ENCODE assay signal across 8 cellular contexts in genomic region chr3:143847787-143848631, GRCh38. TPM values are rescaled to one million over a fixed set of nuclear protein-coding genes. Genes with fewer than 3 reads are reported as not detected.
DNase-seq lines count a peak whose midpoint lies in the region; ATAC-seq and TF ChIP-seq lines count a peak whose summit lies in the region.

Gene SLC9A9, minus strand, starts transcription at chr3:143848468. Its CDS starts 146 bp downstream, at chr3:143848322.

- H3K4me3 Mint-ChIP-seq in WTC11, result peak within 1 kb of the TSS; percentile 65
- peak within 1 kb of the TSS; percentile 94 for H3K4me3 Mint-ChIP-seq in stimulated activated naive CD8-positive, alpha-beta T cell treated with anti-CD3 and anti-CD28 coated beads, Interleukin-15, Interleukin-2, amounts not matched to agents 100 ng/mL and 50 ng/mL, for 24 hours

- no peaks in the 10 kb centered on the region for H3K9me3 ChIP-seq in effector memory CD4-positive, alpha-beta T cell (ENCODE audit: control insufficient read depth, low read length)
- H3K9me3 ChIP-seq in lower lobe of right lung, result no peaks in the 10 kb centered on the region

- peak within 1 kb of the TSS; percentile 78 for H3K27ac Mint-ChIP-seq in WTC11
- peak within 1 kb of the TSS; percentile 77 for H3K27ac Mint-ChIP-seq in stimulated activated naive CD8-positive, alpha-beta T cell treated with anti-CD3 and anti-CD28 coated beads, Interleukin-15, Interleukin-2, amounts not matched to agents 100 ng/mL and 50 ng/mL, for 24 hours

- H3K36me3 ChIP-seq in effector memory CD4-positive, alpha-beta T cell (ENCODE audit: control insufficient read depth, insufficient read depth, low read length), result no peaks in the 10 kb centered on the region
- no peaks in the 10 kb centered on the region for H3K36me3 ChIP-seq in lower lobe of right lung

- H3K36me3 Mint-ChIP-seq in WTC11, result no peaks in the 10 kb centered on the region
- no peaks in the 10 kb centered on the region for H3K36me3 Mint-ChIP-seq in stimulated activated naive CD8-positive, alpha-beta T cell treated with anti-CD3 and anti-CD28 coated beads, Interleukin-15, Interleukin-2, amounts not matched to agents 100 ng/mL and 50 ng/mL, for 24 hours (ENCODE audit: low read depth)

- TF ChIP-seq CTCF in WTC11 (IDR thresholded peaks at IDR 0.05) (no peak), lower lobe of right lung (IDR thresholded peaks at IDR 0.05) (no peak)

- no peaks in the 10 kb centered on the region for H3K27me3 ChIP-seq in effector memory CD4-positive, alpha-beta T cell (replicated peaks; ENCODE audit: control insufficient read depth, insufficient read depth, low read length, poor library complexity, severe bottlenecking)
- no peaks in the 10 kb centered on the region for H3K27me3 ChIP-seq in lower lobe of right lung (ENCODE audit: low read depth)

- intact Hi-C loops in lower lobe of right lung (cut with DNase I), result no loop called here

- no peaks in the 10 kb centered on the region for H3K27me3 Mint-ChIP-seq in WTC11 (ENCODE audit: low read depth)
- H3K27me3 Mint-ChIP-seq in stimulated activated naive CD8-positive, alpha-beta T cell treated with anti-CD3 and anti-CD28 coated beads, Interleukin-15, Interleukin-2, amounts not matched to agents 100 ng/mL and 50 ng/mL, for 24 hours, result no peaks in the 10 kb centered on the region

- POLR2A ChIA-PET in WTC11 (lab: Charles Lee), result interaction anchor here (0.7 kb wide), 1 partner anchor 123 kb away, joined by 4 read pairs; the partner anchor contains the start of gene DIPK2A

- DNase-seq in stimulated activated CD4-positive, alpha-beta T cell treated with anti-CD3 and anti-CD28 coated beads, Interleukin-1b, Interleukin-23, amount 100 ng/mL, for 48 hours, result peak; percentile 30
- no peak for DNase-seq in stimulated activated CD4-positive, alpha-beta T cell treated with anti-CD3 and anti-CD28 coated beads, Interleukin-2, amount 100 ng/mL, for 48 hours
- DNase-seq in NCI-H146 (lab: John Stamatoyannopoulos, UW) (peak; percentile 65), WTC11 (ENCODE audit: low spot score) (peak; percentile 15), lower lobe of right lung (peak; percentile 41)
- peak; percentile 1 to 23 (median 12) for DNase-seq in effector memory CD4-positive, alpha-beta T cell

- peak; percentile 88 for ATAC-seq in HG02623 (IDR thresholded peaks at IDR 0.05; ENCODE audit: unreplicated experiment)
- peak; percentile 64 for ATAC-seq in WTC11
- ATAC-seq in lower lobe of right lung, result peak; percentile 80 to 89

- CTCF ChIA-PET in WTC11 (lab: Charles Lee), result interaction anchor here (1.3 kb wide), 1 partner anchor 37 kb away, joined by 3 read pairs; no protein-coding TSS in a partner anchor

- peaks cover 42% of the 10 kb centered on the region for H3K4me1 Mint-ChIP-seq in WTC11
- peaks cover 60% of the 10 kb centered on the region for H3K4me1 Mint-ChIP-seq in stimulated activated naive CD8-positive, alpha-beta T cell treated with anti-CD3 and anti-CD28 coated beads, Interleukin-15, Interleukin-2, amounts not matched to agents 100 ng/mL and 50 ng/mL, for 24 hours (ENCODE audit: low read depth)

- no peaks in the 10 kb centered on the region for H3K9me3 Mint-ChIP-seq in WTC11
- no peaks in the 10 kb centered on the region for H3K9me3 Mint-ChIP-seq in stimulated activated naive CD8-positive, alpha-beta T cell treated with anti-CD3 and anti-CD28 coated beads, Interleukin-15, Interleukin-2, amounts not matched to agents 100 ng/mL and 50 ng/mL, for 24 hours

- peak within 1 kb of the TSS; percentile 47 for H3K27ac ChIP-seq in effector memory CD4-positive, alpha-beta T cell (ENCODE audit: insufficient read depth, low read length, poor library complexity, severe bottlenecking)
- peak within 1 kb of the TSS; percentile 76 for H3K27ac ChIP-seq in lower lobe of right lung

- peaks cover 22% of the 10 kb centered on the region for H3K4me1 ChIP-seq in effector memory CD4-positive, alpha-beta T cell (ENCODE audit: control insufficient read depth, insufficient read depth, low read length, poor library complexity, severe bottlenecking)
- peaks cover 17% of the 10 kb centered on the region for H3K4me1 ChIP-seq in lower lobe of right lung

- H3K4me3 ChIP-seq in effector memory CD4-positive, alpha-beta T cell (ENCODE audit: insufficient read depth, low read depth, low read length, poor library complexity, severe bottlenecking), result peak within 1 kb of the TSS; percentile 75
- H3K4me3 ChIP-seq in lower lobe of right lung, result peak within 1 kb of the TSS; percentile 72

TF ChIP-seq in WTC11, 78 proteins besides CTCF, POLR2A, EP300 and RAD21 (continues in another document):
- TF ChIP-seq TCF7 (CRISPR knock-in tag; IDR thresholded peaks at IDR 0.05; ENCODE audit: low read depth) (no peak), ZNF425 (CRISPR knock-in tag; conservative IDR thresholded peaks at IDR 0.05) (no peak), SP1 (CRISPR knock-in tag; conservative IDR thresholded peaks at IDR 0.05) (no peak), MXD4 (CRISPR knock-in tag; IDR thresholded peaks at IDR 0.05; ENCODE audit: borderline replicate concordance) (no peak), USF2 (CRISPR knock-in tag; IDR thresholded peaks at IDR 0.05) (no peak)
- TF ChIP-seq, protein P1, sequence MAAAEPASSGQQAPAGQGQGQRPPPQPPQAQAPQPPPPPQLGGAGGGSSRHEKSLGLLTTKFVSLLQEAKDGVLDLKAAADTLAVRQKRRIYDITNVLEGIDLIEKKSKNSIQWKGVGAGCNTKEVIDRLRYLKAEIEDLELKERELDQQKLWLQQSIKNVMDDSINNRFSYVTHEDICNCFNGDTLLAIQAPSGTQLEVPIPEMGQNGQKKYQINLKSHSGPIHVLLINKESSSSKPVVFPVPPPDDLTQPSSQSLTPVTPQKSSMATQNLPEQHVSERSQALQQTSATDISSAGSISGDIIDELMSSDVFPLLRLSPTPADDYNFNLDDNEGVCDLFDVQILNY (CRISPR knock-in tag; IDR thresholded peaks at IDR 0.05), result no peak
- TF ChIP-seq, protein P2, sequence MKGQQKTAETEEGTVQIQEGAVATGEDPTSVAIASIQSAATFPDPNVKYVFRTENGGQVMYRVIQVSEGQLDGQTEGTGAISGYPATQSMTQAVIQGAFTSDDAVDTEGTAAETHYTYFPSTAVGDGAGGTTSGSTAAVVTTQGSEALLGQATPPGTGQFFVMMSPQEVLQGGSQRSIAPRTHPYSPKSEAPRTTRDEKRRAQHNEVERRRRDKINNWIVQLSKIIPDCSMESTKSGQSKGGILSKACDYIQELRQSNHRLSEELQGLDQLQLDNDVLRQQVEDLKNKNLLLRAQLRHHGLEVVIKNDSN (CRISPR knock-in tag; IDR thresholded peaks at IDR 0.05), result no peak
- TF ChIP-seq, protein P3, sequence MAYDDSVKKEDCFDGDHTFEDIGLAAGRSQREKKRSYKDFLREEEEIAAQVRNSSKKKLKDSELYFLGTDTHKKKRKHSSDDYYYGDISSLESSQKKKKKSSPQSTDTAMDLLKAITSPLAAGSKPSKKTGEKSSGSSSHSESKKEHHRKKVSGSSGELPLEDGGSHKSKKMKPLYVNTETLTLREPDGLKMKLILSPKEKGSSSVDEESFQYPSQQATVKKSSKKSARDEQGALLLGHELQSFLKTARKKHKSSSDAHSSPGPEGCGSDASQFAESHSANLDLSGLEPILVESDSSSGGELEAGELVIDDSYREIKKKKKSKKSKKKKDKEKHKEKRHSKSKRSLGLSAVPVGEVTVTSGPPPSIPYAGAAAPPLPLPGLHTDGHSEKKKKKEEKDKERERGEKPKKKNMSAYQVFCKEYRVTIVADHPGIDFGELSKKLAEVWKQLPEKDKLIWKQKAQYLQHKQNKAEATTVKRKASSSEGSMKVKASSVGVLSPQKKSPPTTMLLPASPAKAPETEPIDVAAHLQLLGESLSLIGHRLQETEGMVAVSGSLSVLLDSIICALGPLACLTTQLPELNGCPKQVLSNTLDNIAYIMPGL (CRISPR knock-in tag; IDR thresholded peaks at IDR 0.05), result no peak

RNA-seq across cellular contexts. Expression of gene SLC9A9, which starts in this region (rescaled TPM):
- total RNA-seq in WTC11 (2021) (1.2 TPM in 3 replicates), lower lobe of right lung (15.6 TPM)

Comparison
In these comparisons a context has a peak if more than half of its experiments do, and no peak if none do; other contexts are left out.
1. DNase-seq: peak in stimulated activated CD4-positive, alpha-beta T cell treated with anti-CD3 and anti-CD28 coated beads, Interleukin-1b, Interleukin-23, amount 100 ng/mL, for 48 hours (single experiment), NCI-H146 (single experiment), WTC11 (single experiment), effector memory CD4-positive, alpha-beta T cell (3 of 3) and lower lobe of right lung (single experiment); none in stimulated activated CD4-positive, alpha-beta T cell treated with anti-CD3 and anti-CD28 coated beads, Interleukin-2, amount 100 ng/mL, for 48 hours (0 of 2).
2. Peak in every context shown above with its lines, with median percentiles within 50 percentile points of each other: ATAC-seq.